Comparison of ENCODE assay signal across 1 cellular context in the genomic region with DNA sequence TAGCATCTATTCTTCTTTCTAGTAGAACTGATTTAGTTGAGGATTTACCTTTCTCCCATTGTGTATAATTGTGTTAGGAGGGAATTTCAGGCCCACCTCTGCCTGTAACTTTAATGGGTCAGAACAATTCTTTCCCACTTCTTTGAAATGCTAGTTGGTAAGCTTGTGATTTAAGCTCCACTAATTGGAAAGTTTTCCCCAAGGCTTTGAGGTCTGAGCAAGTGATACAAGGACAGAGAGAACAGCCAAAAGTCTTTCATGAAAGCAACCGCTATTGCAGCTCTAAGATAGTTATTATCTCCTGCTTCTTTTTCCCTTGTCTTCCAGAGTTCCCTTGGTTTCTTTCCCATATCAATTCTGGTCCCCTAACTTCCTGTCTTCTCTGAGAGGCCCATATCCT.
TF ChIP-seq lines count a peak whose summit lies in the region.

No MANE protein-coding gene starts in this region.

TF ChIP-seq in IMR-90, 13 proteins besides CTCF, POLR2A, EP300 and RAD21:
- TF ChIP-seq CEBPB (IDR thresholded peaks at IDR 0.05; ENCODE audit: low read depth, low read length) (no peak), SMC3 (IDR thresholded peaks at IDR 0.05; ENCODE audit: low read depth, low read length) (no peak), FOS (IDR thresholded peaks at IDR 0.05; ENCODE audit: low read depth, low read length) (no peak), NFE2L2 (IDR thresholded peaks at IDR 0.05; ENCODE audit: low read depth, low read length) (no peak), MXI1 (IDR thresholded peaks at IDR 0.05; ENCODE audit: borderline replicate concordance, low read depth, low read length) (no peak)
- TF ChIP-seq, protein P1, sequence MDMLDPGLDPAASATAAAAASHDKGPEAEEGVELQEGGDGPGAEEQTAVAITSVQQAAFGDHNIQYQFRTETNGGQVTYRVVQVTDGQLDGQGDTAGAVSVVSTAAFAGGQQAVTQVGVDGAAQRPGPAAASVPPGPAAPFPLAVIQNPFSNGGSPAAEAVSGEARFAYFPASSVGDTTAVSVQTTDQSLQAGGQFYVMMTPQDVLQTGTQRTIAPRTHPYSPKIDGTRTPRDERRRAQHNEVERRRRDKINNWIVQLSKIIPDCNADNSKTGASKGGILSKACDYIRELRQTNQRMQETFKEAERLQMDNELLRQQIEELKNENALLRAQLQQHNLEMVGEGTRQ (IDR thresholded peaks at IDR 0.05; ENCODE audit: low read depth, low read length), result no peak
- TF ChIP-seq, protein P2, sequence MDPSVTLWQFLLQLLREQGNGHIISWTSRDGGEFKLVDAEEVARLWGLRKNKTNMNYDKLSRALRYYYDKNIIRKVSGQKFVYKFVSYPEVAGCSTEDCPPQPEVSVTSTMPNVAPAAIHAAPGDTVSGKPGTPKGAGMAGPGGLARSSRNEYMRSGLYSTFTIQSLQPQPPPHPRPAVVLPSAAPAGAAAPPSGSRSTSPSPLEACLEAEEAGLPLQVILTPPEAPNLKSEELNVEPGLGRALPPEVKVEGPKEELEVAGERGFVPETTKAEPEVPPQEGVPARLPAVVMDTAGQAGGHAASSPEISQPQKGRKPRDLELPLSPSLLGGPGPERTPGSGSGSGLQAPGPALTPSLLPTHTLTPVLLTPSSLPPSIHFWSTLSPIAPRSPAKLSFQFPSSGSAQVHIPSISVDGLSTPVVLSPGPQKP (IDR thresholded peaks at IDR 0.05; ENCODE audit: borderline replicate concordance, low read depth, low read length), result no peak
